Comparison of ENCODE assay signal across 1 cellular context in genomic region chr13:45220403-45220802, GRCh38.
TF ChIP-seq lines count a peak whose summit lies in the region.

No MANE protein-coding gene starts in this region.

TF ChIP-seq in SK-N-SH, 30 proteins besides CTCF, POLR2A, EP300 and RAD21 (continued from another document):
- TF ChIP-seq EZH2phosphoT487 (IDR thresholded peaks at IDR 0.05; ENCODE audit: borderline replicate concordance, low read depth) = no peak
- no peak for TF ChIP-seq CHD2 (IDR thresholded peaks at IDR 0.05; ENCODE audit: low read length, partially characterized antibody)
- no peak for TF ChIP-seq NRF1 (IDR thresholded peaks at IDR 0.05; ENCODE audit: low read depth, low read length)
- TF ChIP-seq YY1 (IDR thresholded peaks at IDR 0.05; ENCODE audit: low read depth) = no peak
- no peak for TF ChIP-seq ELF1 (IDR thresholded peaks at IDR 0.05)
- TF ChIP-seq, protein P1, sequence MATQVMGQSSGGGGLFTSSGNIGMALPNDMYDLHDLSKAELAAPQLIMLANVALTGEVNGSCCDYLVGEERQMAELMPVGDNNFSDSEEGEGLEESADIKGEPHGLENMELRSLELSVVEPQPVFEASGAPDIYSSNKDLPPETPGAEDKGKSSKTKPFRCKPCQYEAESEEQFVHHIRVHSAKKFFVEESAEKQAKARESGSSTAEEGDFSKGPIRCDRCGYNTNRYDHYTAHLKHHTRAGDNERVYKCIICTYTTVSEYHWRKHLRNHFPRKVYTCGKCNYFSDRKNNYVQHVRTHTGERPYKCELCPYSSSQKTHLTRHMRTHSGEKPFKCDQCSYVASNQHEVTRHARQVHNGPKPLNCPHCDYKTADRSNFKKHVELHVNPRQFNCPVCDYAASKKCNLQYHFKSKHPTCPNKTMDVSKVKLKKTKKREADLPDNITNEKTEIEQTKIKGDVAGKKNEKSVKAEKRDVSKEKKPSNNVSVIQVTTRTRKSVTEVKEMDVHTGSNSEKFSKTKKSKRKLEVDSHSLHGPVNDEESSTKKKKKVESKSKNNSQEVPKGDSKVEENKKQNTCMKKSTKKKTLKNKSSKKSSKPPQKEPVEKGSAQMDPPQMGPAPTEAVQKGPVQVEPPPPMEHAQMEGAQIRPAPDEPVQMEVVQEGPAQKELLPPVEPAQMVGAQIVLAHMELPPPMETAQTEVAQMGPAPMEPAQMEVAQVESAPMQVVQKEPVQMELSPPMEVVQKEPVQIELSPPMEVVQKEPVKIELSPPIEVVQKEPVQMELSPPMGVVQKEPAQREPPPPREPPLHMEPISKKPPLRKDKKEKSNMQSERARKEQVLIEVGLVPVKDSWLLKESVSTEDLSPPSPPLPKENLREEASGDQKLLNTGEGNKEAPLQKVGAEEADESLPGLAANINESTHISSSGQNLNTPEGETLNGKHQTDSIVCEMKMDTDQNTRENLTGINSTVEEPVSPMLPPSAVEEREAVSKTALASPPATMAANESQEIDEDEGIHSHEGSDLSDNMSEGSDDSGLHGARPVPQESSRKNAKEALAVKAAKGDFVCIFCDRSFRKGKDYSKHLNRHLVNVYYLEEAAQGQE (IDR thresholded peaks at IDR 0.05; ENCODE audit: low read depth, low read length) = no peak
- TF ChIP-seq GATA2 (CRISPR knock-in tag; IDR thresholded peaks at IDR 0.05) = no peak
- no peak for TF ChIP-seq POLR2AphosphoS5 (IDR thresholded peaks at IDR 0.05; ENCODE audit: low read depth, low read length)
- no peak for TF ChIP-seq MXI1 (IDR thresholded peaks at IDR 0.05; ENCODE audit: low read depth, low read length)
TF ChIP-seq in SK-N-SH: peak in this region for 0.
